Comparison of ENCODE assay signal across 1 cellular context in the genomic region with DNA sequence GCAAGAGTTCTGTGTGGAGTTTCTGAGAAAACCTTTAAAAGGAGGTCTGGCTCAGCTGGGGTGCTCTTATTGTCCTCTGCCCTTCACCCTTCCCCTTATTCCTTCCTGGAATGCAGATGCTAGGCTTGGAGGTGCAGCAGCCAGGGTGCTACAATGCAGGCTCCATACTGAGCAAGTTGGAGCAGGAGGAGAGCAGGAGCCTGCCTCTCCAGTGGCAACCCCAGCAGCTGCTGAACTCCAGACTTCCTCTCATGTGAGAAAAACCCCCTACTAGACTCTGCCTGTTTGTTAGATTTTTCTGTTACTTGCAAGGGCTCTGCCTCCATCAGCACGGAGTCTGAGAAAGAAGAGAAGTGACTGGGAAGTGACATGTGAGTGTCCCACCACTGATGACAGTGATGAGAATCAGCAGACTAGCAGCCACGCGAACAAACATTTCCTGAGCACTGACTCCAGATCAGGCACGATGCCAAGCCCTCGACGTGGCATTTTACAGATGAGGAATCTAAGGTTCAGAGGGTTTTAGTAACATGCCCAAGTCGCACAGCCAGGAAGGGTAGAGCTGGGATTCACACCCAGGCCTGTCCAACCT.
TF ChIP-seq lines count a peak whose summit lies in the region.

No MANE protein-coding gene starts in this region.

TF ChIP-seq in SK-N-SH treated with all-trans-retinoic acid at 6 μM for 48 hours, 23 proteins besides CTCF, POLR2A, EP300 and RAD21 (continued from another document):
- TF ChIP-seq, protein P1, sequence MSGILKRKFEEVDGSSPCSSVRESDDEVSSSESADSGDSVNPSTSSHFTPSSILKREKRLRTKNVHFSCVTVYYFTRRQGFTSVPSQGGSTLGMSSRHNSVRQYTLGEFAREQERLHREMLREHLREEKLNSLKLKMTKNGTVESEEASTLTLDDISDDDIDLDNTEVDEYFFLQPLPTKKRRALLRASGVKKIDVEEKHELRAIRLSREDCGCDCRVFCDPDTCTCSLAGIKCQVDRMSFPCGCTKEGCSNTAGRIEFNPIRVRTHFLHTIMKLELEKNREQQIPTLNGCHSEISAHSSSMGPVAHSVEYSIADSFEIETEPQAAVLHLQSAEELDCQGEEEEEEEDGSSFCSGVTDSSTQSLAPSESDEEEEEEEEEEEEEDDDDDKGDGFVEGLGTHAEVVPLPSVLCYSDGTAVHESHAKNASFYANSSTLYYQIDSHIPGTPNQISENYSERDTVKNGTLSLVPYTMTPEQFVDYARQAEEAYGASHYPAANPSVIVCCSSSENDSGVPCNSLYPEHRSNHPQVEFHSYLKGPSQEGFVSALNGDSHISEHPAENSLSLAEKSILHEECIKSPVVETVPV (CRISPR knock-in tag; IDR thresholded peaks at IDR 0.05): no peak
